In the genomic region with DNA sequence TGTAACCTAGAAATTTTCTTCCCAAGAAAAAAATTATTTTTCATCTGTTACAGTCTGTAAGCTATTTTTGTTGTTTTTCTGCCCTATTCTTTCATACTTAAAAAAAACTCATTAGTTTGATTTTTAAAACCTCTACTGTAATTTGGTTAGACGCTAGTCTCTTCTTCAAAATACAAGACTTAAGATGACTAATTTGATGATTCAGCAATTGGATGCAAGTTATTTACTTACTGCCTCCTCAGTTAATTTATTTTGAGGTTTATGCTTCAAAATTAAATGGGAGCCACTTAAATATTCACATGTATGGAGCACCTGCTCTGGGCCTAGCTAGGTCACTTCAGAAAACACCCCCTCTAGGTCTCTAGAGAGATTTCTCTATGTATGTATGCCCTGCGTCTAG, we compare ENCODE assay signal across 27 cellular contexts.
"Had no signal": no experiment of that assay in that cellular context is flagged by ENCODE, and none has a peak within 500 bp of the region (broad histone marks: within the 10 kb centered on the region; RNA-seq: fewer than 3 reads in every experiment).

No MANE protein-coding gene starts in this region.

- H3K27ac ChIP-seq: left lung, lower lobe of right lung, pancreas, prostate gland, sigmoid colon, spleen, tibial nerve, uterus had no signal

- H3K27me3 ChIP-seq: pancreas, sigmoid colon, tibial nerve, uterus had no signal

- H3K36me3 ChIP-seq: left lung, lower lobe of right lung, pancreas, prostate gland, sigmoid colon, spleen, tibial nerve, uterus had no signal

- H3K9me3 ChIP-seq: left lung, lower lobe of right lung, pancreas, prostate gland, sigmoid colon, spleen, tibial nerve, uterus had no signal

- FAIRE-seq: keratinocyte, small intestine had no signal

- H3K4me3 ChIP-seq: left lung, lower lobe of right lung, pancreas, prostate gland, sigmoid colon, spleen, tibial nerve, uterus had no signal

- DNase-seq: kidney glomerular epithelial cell; left colon; left lung; lower lobe of right lung; mammary epithelial cell; mesenchymal stem cell; naive thymus-derived CD8-positive, alpha-beta T cell; nucleus accumbens; pancreas; posterior cingulate gyrus; retina; right cardiac atrium; sigmoid colon; small intestine; spleen; stimulated activated CD4-positive, alpha-beta T cell treated with anti-CD3 and anti-CD28 coated beads, Interleukin-1b, Interleukin-23, amount 100 ng/mL, for 48 hours; stimulated activated CD4-positive, alpha-beta T cell treated with anti-CD3 and anti-CD28 coated beads, Interleukin-2, amount 100 ng/mL, for 48 hours; stimulated activated CD4-positive, alpha-beta T cell treated with anti-CD3 and anti-CD28 coated beads, Interleukin-4, amount 100 ng/mL, for 4 hours; stimulated activated CD8-positive, alpha-beta memory T cell treated with anti-CD3 and anti-CD28 coated beads, Interleukin-4, amount 100 ng/mL, for 48 hours; stimulated activated naive CD4-positive, alpha-beta T cell treated with Interleukin-2 at 50 U/mL for 16 hours; stimulated activated naive CD8-positive, alpha-beta T cell treated with anti-CD3 and anti-CD28 coated beads, Interleukin-15, amount 100 ng/mL, for 72 hours; substantia nigra; uterus had no signal

- H3K4me1 ChIP-seq: left lung, lower lobe of right lung, pancreas, prostate gland, sigmoid colon, spleen, tibial nerve, uterus had no signal

- ATAC-seq: left colon; left lung; lower lobe of right lung; naive thymus-derived CD8-positive, alpha-beta T cell; pancreas; right cardiac atrium; stimulated activated memory B cell treated with anti-CD40 and anti-IgM and Interleukin-4, amounts not matched to agents 10 μg/mL and 1 μg/mL and 100 μg/mL, for 72 hours; stimulated activated naive CD8-positive, alpha-beta T cell treated with anti-CD3 and anti-CD28 coated beads, Interleukin-15, amount 100 ng/mL, for 72 hours had no signal
